In genomic region chr22:48222742-48223487, GRCh38 we compare ENCODE assay signal across 19 cellular contexts.
"Had no signal": no experiment of that assay in that cellular context is flagged by ENCODE, and none has a peak within 500 bp of the region (broad histone marks: within the 10 kb centered on the region; RNA-seq: fewer than 3 reads in every experiment).

No MANE protein-coding gene starts in this region.

- H3K27ac Mint-ChIP-seq: effector memory CD8-positive, alpha-beta T cell; naive B cell; nephron progenitor cell had no signal

- H3K4me3 Mint-ChIP-seq: effector memory CD8-positive, alpha-beta T cell; naive B cell; nephron progenitor cell had no signal

- H3K9me3 Mint-ChIP-seq: effector memory CD8-positive, alpha-beta T cell had no signal

- ATAC-seq: effector memory CD8-positive, alpha-beta T cell; left lung; lower lobe of right lung had no signal

- H3K4me2 ChIP-seq: hepatocyte had no signal

- H3K36me3 ChIP-seq: esophagus squamous epithelium, left lung, lower lobe of right lung, neutrophil, suprapubic skin, tibial nerve had no signal

- H3K4me3 ChIP-seq: esophagus squamous epithelium, hepatocyte, left lung, lower lobe of right lung, suprapubic skin, tibial nerve had no signal

- H3K27ac ChIP-seq: epithelial cell of prostate, esophagus squamous epithelium, hepatocyte, left lung, lower lobe of right lung, neutrophil, suprapubic skin, tibial nerve had no signal

- H2AFZ ChIP-seq: hepatocyte had no signal

- DNase-seq: central memory CD4-positive, alpha-beta T cell; effector memory CD8-positive, alpha-beta T cell; esophagus squamous epithelium; foreskin fibroblast; left lung; lower lobe of right lung; mesenchymal stem cell; naive B cell; nephron progenitor cell; small intestine; stimulated activated CD4-positive, alpha-beta T cell treated with anti-CD3 and anti-CD28 coated beads, Interleukin-2, amount 100 ng/mL, for 48 hours; stimulated activated naive CD4-positive, alpha-beta T cell treated with Interleukin-2 at 50 U/mL for 16 hours had no signal

- H3K4me1 ChIP-seq: esophagus squamous epithelium, left lung, lower lobe of right lung, suprapubic skin, tibial nerve had no signal

- H3K27me3 ChIP-seq: hepatocyte, neutrophil, suprapubic skin, tibial nerve had no signal

- H3K9me3 ChIP-seq: left lung, lower lobe of right lung, neutrophil, suprapubic skin had no signal

- H3K4me1 Mint-ChIP-seq: naive B cell, nephron progenitor cell had no signal

- FAIRE-seq: bronchial epithelial cell, islet of Langerhans, small intestine had no signal
